In genomic region chr1:205580140-205580922, GRCh38 we compare ENCODE assay signal across 17 cellular contexts. TPM values are rescaled to one million over a fixed set of nuclear protein-coding genes. Genes with fewer than 3 reads are reported as not detected.
DNase-seq lines count a peak whose midpoint lies in the region; ATAC-seq, FAIRE-seq and TF ChIP-seq lines count a peak whose summit lies in the region.
"Had no signal": no experiment of that assay in that cellular context is flagged by ENCODE, and none has a peak within 500 bp of the region (broad histone marks: within the 10 kb centered on the region; RNA-seq: fewer than 3 reads in every experiment).

No MANE protein-coding gene starts in this region.

- no peak overlapping the region for H2BK20ac ChIP-seq in H1 (ENCODE audit: low read length)

- H3K4me1 Mint-ChIP-seq in activated CD4-positive, alpha-beta T cell treated with anti-CD3 and anti-CD28 coated beads, Interleukin-2, amount 10 ng/mL, durations not matched to agents 7 days and 5 days: no peaks in the 10 kb centered on the region

- no peak overlapping the region for H3K27ac Mint-ChIP-seq in activated CD4-positive, alpha-beta T cell treated with anti-CD3 and anti-CD28 coated beads, Interleukin-2, amount 10 ng/mL, durations not matched to agents 7 days and 5 days

- H3K4me3 Mint-ChIP-seq in activated CD4-positive, alpha-beta T cell treated with anti-CD3 and anti-CD28 coated beads, Interleukin-2, amount 10 ng/mL, durations not matched to agents 7 days and 5 days: no peak overlapping the region

- TF ChIP-seq RAD21 in H1 (IDR thresholded peaks at IDR 0.05 in 1 of 2, conservative IDR thresholded peaks at IDR 0.05 in 1 of 2; ENCODE audit: low read depth in 2 of 2, low read length in 2 of 2): no peak

- no peak for TF ChIP-seq POLR2A in H1 (IDR thresholded peaks at IDR 0.05; ENCODE audit: control extremely low read depth in 1 of 2, low read depth in 2 of 2, low read length in 2 of 2)

- no peaks in the 10 kb centered on the region for H3K9me3 Mint-ChIP-seq in activated CD4-positive, alpha-beta T cell treated with anti-CD3 and anti-CD28 coated beads, Interleukin-2, amount 10 ng/mL, durations not matched to agents 7 days and 5 days

- H3K27me3 ChIP-seq in H1 (replicated peaks in 1 of 4; ENCODE audit: control insufficient read depth in 3 of 4, extremely low read depth in 1 of 4, insufficient read depth in 3 of 4, low read length in 3 of 4) (peaks cover 0 to 8% (median 3%) of the 10 kb centered on the region in 4 experiments; a peak in 3 of 7 replicates), neuronal stem cell (ENCODE audit: control insufficient read depth in 3 of 3, insufficient read depth in 3 of 3, low read depth in 1 of 3, low read length in 3 of 3) (peaks cover 0 to 68% (median 0%) of the 10 kb centered on the region in 3 experiments)
- H3K27me3 ChIP-seq: Peyer's patch had no signal

- POLR2A ChIA-PET in H1 (lab: Charles Lee; ENCODE audit: partially characterized antibody): interaction anchor here (0.7 to 1.5 kb wide), 2 partner anchors 52 kb away, joined by 4 to 5 read pairs; partner anchors contain the start of gene ELK4
- POLR2A ChIA-PET in activated CD4-positive, alpha-beta T cell treated with anti-CD3 and anti-CD28 coated beads, Interleukin-2, amount 10 ng/mL, durations not matched to agents 7 days and 5 days (lab: Charles Lee): no interaction called here

- H3K56ac ChIP-seq in H1 (replicated peaks; ENCODE audit: insufficient read length, low read depth, low read length): no peak overlapping the region

- no peak overlapping the region for H2BK120ac ChIP-seq in H1 (replicated peaks; ENCODE audit: low read depth, low read length)
- no peak overlapping the region for H2BK120ac ChIP-seq in neuronal stem cell (ENCODE audit: low read depth, low read length)

- ATAC-seq in left ventricle myocardium superior: no peak
- ATAC-seq: GM12878 had no signal

- no peak overlapping the region for H3K27ac ChIP-seq in H1 (ENCODE audit: low read depth, low read length)
- no peak overlapping the region for H3K27ac ChIP-seq in neuronal stem cell (replicated peaks; ENCODE audit: low read length)
- H3K27ac ChIP-seq: Peyer's patch had no signal

- peak; percentile 43 for DNase-seq in cardiac septum (ENCODE audit: low spot score)
- DNase-seq in left ventricle myocardium superior: no peak
- DNase-seq in H1 (ENCODE audit: low read depth in 1 of 2, low spot score in 2 of 2): no peak
- no peak for DNase-seq in neuronal stem cell (ENCODE audit: low spot score)
- no peak for DNase-seq in NCI-H226
- no peak for DNase-seq in NCI-H2081 treated with DMSO at 0.1 percent for 48 hours (lab: John Stamatoyannopoulos, UW)
- DNase-seq in activated CD4-positive, alpha-beta T cell treated with anti-CD3 and anti-CD28 coated beads, Interleukin-2, amount 10 ng/mL, durations not matched to agents 7 days and 5 days: no peak
- no peak for DNase-seq in RKO (ENCODE audit: low spot score)
- DNase-seq: NCI-H1092, NCI-H1694, NCI-H446 treated with DMSO at 0.1 percent for 48 hours, NCI-H774, SHP77 treated with DMSO at 0.1 percent for 48 hours had no signal

- no peaks in the 10 kb centered on the region for H3K9me3 ChIP-seq in H1 (ENCODE audit: insufficient read depth in 2 of 2, low read depth in 1 of 2, low read length in 1 of 2)
- no peaks in the 10 kb centered on the region for H3K9me3 ChIP-seq in neuronal stem cell (replicated peaks in 1 of 2; ENCODE audit: control insufficient read depth in 2 of 2, insufficient read depth in 1 of 2, low read depth in 1 of 2, low read length in 2 of 2)
- H3K9me3 ChIP-seq: Peyer's patch had no signal

- H3K4me2 ChIP-seq in H1 (ENCODE audit: insufficient read depth in 1 of 2, low read depth in 2 of 2, low read length in 2 of 2) (no peak overlapping the region), neuronal stem cell (ENCODE audit: insufficient read depth, low read length, poor library complexity, severe bottlenecking) (no peak overlapping the region)

- H3K27me3 Mint-ChIP-seq in activated CD4-positive, alpha-beta T cell treated with anti-CD3 and anti-CD28 coated beads, Interleukin-2, amount 10 ng/mL, durations not matched to agents 7 days and 5 days: peaks cover 15% of the 10 kb centered on the region

- H2AFZ ChIP-seq in H1 (ENCODE audit: low read length): peak overlapping the region; percentile 34; the same call in 1 of the 2 replicates
- no peak overlapping the region for H2AFZ ChIP-seq in neuronal stem cell (ENCODE audit: low read length)

- H3K23ac ChIP-seq in H1 (ENCODE audit: insufficient read length) (no peak overlapping the region), neuronal stem cell (ENCODE audit: low read depth, low read length, poor library complexity) (peak overlapping the region; percentile 49)

- FAIRE-seq in H1 (lab: Jason Lieb, UNC): no peak
- FAIRE-seq: A204.1, GM12878, HTR-8/SVneo had no signal

- no peak for TF ChIP-seq EP300 in H1 (IDR thresholded peaks at IDR 0.05; ENCODE audit: borderline replicate concordance in 1 of 2, low read depth in 2 of 2, low read length in 2 of 2)

- no peak overlapping the region for H3K9ac ChIP-seq in H1 (replicated peaks in 1 of 4; ENCODE audit: extremely low read depth in 1 of 4, low read depth in 3 of 4, low read length in 3 of 4)
- no peak overlapping the region for H3K9ac ChIP-seq in neuronal stem cell (ENCODE audit: low read depth, low read length, poor library complexity)

- no peaks in the 10 kb centered on the region for H3K79me2 ChIP-seq in H1 (ENCODE audit: control insufficient read depth in 1 of 2, insufficient read depth in 2 of 2, low read length in 2 of 2)

- H3K4ac ChIP-seq in H1 (replicated peaks; ENCODE audit: insufficient read length, low read depth, low read length) (no peak overlapping the region), neuronal stem cell (ENCODE audit: low read length) (no peak overlapping the region)

- no peaks in the 10 kb centered on the region for H3K36me3 Mint-ChIP-seq in activated CD4-positive, alpha-beta T cell treated with anti-CD3 and anti-CD28 coated beads, Interleukin-2, amount 10 ng/mL, durations not matched to agents 7 days and 5 days (ENCODE audit: low read depth)

- H3K14ac ChIP-seq in H1 (ENCODE audit: insufficient read length) (no peak overlapping the region), neuronal stem cell (ENCODE audit: low read length) (peak overlapping the region; percentile 49)

- no peak overlapping the region for H2BK12ac ChIP-seq in H1 (ENCODE audit: low read depth, low read length)
- peak overlapping the region; percentile 76 for H2BK12ac ChIP-seq in neuronal stem cell (ENCODE audit: low read length)

- H3K36me3 ChIP-seq in H1 (ENCODE audit: control insufficient read depth in 2 of 4, insufficient read depth in 4 of 4, low read length in 3 of 4) (no peaks in the 10 kb centered on the region), neuronal stem cell (replicated peaks in 1 of 2; ENCODE audit: control insufficient read depth in 2 of 2, insufficient read depth in 2 of 2, low read length in 2 of 2) (no peaks in the 10 kb centered on the region)
- H3K36me3 ChIP-seq: Peyer's patch had no signal

- H3K4me3 ChIP-seq in H1 (ENCODE audit: extremely low read depth in 1 of 4, insufficient read depth in 2 of 4, low read depth in 3 of 4, low read length in 4 of 4) (no peak overlapping the region), neuronal stem cell (ENCODE audit: low read length in 2 of 2) (no peak overlapping the region)
- H3K4me3 ChIP-seq: GM12878, Peyer's patch had no signal

- TF ChIP-seq CTCF in H1 (IDR thresholded peaks at IDR 0.05; ENCODE audit: control extremely low read depth in 1 of 3, insufficient read depth in 1 of 3, low read depth in 1 of 3, low read length in 3 of 3): no peak

- CTCF ChIA-PET in H1 (lab: Charles Lee; ENCODE audit: partially characterized antibody): interaction anchor here (1.0 to 5.4 kb wide), 11 partner anchors 8 to 245 kb away, joined by 3 to 33 read pairs (median 4); no protein-coding TSS in a partner anchor
- CTCF ChIA-PET in activated CD4-positive, alpha-beta T cell treated with anti-CD3 and anti-CD28 coated beads, Interleukin-2, amount 10 ng/mL, durations not matched to agents 7 days and 5 days (lab: Charles Lee): interaction anchor here (0.7 to 3.7 kb wide), 6 partner anchors 10 to 75 kb away, joined by 3 to 22 read pairs (median 4); partner anchors contain the start of gene ELK4

- H3K79me1 ChIP-seq in H1 (ENCODE audit: low read depth, low read length) (no peaks in the 10 kb centered on the region), neuronal stem cell (ENCODE audit: low read depth, low read length) (no peaks in the 10 kb centered on the region)

- H4K5ac ChIP-seq in H1 (ENCODE audit: insufficient read length, low read depth, low read length): no peak overlapping the region

- no peak overlapping the region for H2BK5ac ChIP-seq in H1 (ENCODE audit: low read depth, low read length)
- no peak overlapping the region for H2BK5ac ChIP-seq in neuronal stem cell (ENCODE audit: low read length)

- H4K91ac ChIP-seq in H1 (replicated peaks; ENCODE audit: insufficient read length, low read length) (no peak overlapping the region), neuronal stem cell (ENCODE audit: low read depth, low read length, poor library complexity) (no peak overlapping the region)

- intact Hi-C loops in cardiac septum (cut with DNase I) (no loop called here), left ventricle myocardium superior (cut with micrococcal nuclease) (no loop called here)

- H3K23me2 ChIP-seq in H1 (ENCODE audit: low read depth, low read length): 0 out of 2 replicates have a peak, but pooled peaks cover 2% of the 10 kb centered on the region

- H3K4me1 ChIP-seq in H1 (replicated peaks in 1 of 4; ENCODE audit: control insufficient read depth in 3 of 4, insufficient read depth in 4 of 4, low read length in 3 of 4) (peaks cover 0 to 11% (median 0%) of the 10 kb centered on the region in 4 experiments; a peak in 5 of 7 replicates), neuronal stem cell (ENCODE audit: control insufficient read depth in 2 of 2, insufficient read depth in 1 of 2, low read depth in 1 of 2, low read length in 2 of 2) (peaks cover 4 to 14% of the 10 kb centered on the region in 2 donors)

- H2AK5ac ChIP-seq in H1 (ENCODE audit: low read depth, low read length) (no peak overlapping the region), neuronal stem cell (ENCODE audit: low read depth, low read length) (peak overlapping the region; percentile 49)

- H2BK15ac ChIP-seq in H1 (ENCODE audit: low read length): no peak overlapping the region
- H2BK15ac ChIP-seq in neuronal stem cell (ENCODE audit: low read length): peak overlapping the region; percentile 38

- H4K20me1 ChIP-seq in H1 (replicated peaks in 1 of 2; ENCODE audit: control insufficient read depth in 1 of 2, insufficient read depth in 2 of 2, low read length in 2 of 2): no peaks in the 10 kb centered on the region

- H4K8ac ChIP-seq in H1 (ENCODE audit: extremely low read depth, insufficient read depth, low read length): peak overlapping the region; percentile 29; the same call in 1 of the 2 replicates
- H4K8ac ChIP-seq in neuronal stem cell (ENCODE audit: low read depth, low read length): no peak overlapping the region

- H3K18ac ChIP-seq in H1 (ENCODE audit: extremely low read depth, low read length) (no peak overlapping the region), neuronal stem cell (ENCODE audit: low read length) (peak overlapping the region; percentile 71)

- WGBS in H1 (ENCODE audit: extremely low coverage in 1 of 2, insufficient coverage in 1 of 2, insufficient read length in 1 of 2, insufficient replicate concordance in 2 of 2, low coverage in 1 of 2, low lambda C conversion rate in 2 of 2, missing lambda C conversion rate in 1 of 2), 2 experiments: 78% methylated on average over 10 of the region's 15 CpGs; no CpG with 5 or more reads in 1 of the 2 experiments
- WGBS in neuronal stem cell (ENCODE audit: extremely low coverage in 2 of 2, insufficient read length in 2 of 2, insufficient replicate concordance in 1 of 2), 2 donors: no CpG with 5 or more reads among the region's 15 CpGs

RNA-seq across cellular contexts. Expression of gene ELK4, which starts 51.5 kb away (rescaled TPM):
- total RNA-seq in cardiac septum: 42.3 TPM
- total RNA-seq in left ventricle myocardium superior: 40.5 TPM
- 23.3 and 26.3 TPM in 2 replicates for total RNA-seq in H1 (2021; fragmentation: NEBNext Ultra II Directional; extraction: Animal tissue kit (Norgen Biotek cat#: 25700))
- 2.5 and 2.9 TPM in 2 replicates for polyA plus RNA-seq in H1 (2011; rRNA removed)
- 4.0 TPM for polyA plus RNA-seq in H1 (2011; cell fraction: cytosol; rRNA removed)
- 4.1 TPM for polyA plus RNA-seq in H1 (2011; cell fraction: nucleus; rRNA removed)
- 4.2 to 7.4 TPM (median 5.9 TPM) in 4 replicates for polyA plus RNA-seq in H1 (2012, experiment 1 of 2)
- 1.6 TPM for polyA plus RNA-seq in H1 (2012, experiment 2 of 2)
- 9.6 TPM for polyA plus RNA-seq in H1 (2013, experiment 1 of 2)
- polyA plus RNA-seq in H1 (2013, experiment 2 of 2): 8.7 TPM
- 11.5 and 11.6 TPM in 2 replicates for polyA minus RNA-seq in H1 (2011; rRNA and poly(A)+ RNA removed)
- 6.1 TPM for polyA minus RNA-seq in H1 (2011; cell fraction: cytosol; rRNA and poly(A)+ RNA removed)
- 13.7 TPM for polyA minus RNA-seq in H1 (2011; cell fraction: nucleus; rRNA and poly(A)+ RNA removed)
- polyA plus RNA-seq in neuronal stem cell (2013, experiment 1 of 2): 15.5 TPM
- polyA plus RNA-seq in neuronal stem cell (2013, experiment 2 of 2): 15.7 TPM
- 100 to 1,000 TPM in 1 of 2 experiments, 10 to 100 TPM in 1; 99.4 to 103 TPM for total RNA-seq in activated CD4-positive, alpha-beta T cell treated with anti-CD3 and anti-CD28 coated beads, Interleukin-2, amount 10 ng/mL, durations not matched to agents 7 days and 5 days
